ENCODE assay signal across 8 cellular contexts in the genomic region with DNA sequence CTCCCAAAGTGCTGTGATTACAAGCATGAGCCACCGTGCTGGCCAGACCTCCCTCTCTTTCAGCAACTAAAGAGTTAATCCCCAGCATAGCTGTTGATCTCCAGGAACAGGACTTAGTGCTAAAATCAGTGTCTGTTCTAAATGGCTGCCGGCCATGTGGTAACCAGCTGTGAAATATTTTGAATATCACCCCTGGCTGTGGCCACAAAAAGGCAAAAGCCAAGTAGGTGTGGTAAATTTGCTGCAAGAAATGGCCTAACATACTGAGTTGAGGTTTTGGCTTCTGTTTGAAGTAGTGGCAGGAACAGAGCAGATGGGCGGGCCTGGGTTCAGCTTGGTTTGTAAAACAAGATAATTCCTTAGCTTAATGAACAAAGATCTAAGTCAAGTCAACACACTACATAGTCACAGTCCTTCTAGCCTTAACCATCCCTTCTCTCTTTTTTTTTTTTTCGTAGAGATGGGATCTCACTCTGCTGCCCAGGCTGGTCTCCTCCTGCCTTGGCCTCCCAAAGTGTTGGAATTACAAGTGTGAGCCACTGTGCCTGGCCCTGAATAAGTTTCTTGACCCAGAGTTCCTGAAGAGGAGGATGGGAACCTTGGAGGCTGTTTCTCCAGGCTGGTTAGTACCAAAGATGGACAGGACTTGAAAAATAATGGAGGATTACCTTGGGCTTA. TPM values are rescaled to one million over a fixed set of nuclear protein-coding genes. Genes with fewer than 3 reads are reported as not detected.
DNase-seq lines count a peak whose midpoint lies in the region; ATAC-seq and TF ChIP-seq lines count a peak whose summit lies in the region.

No MANE protein-coding gene starts in this region.

- H3K36me3 ChIP-seq in endodermal cell (ENCODE audit: control insufficient read depth, insufficient read depth, low read length) = no peaks in the 10 kb centered on the region

- no peak overlapping the region for H3K4me3 ChIP-seq in AG04450 (ENCODE audit: low read depth, low read length)
- H3K4me3 ChIP-seq in endodermal cell (ENCODE audit: low read length) = no peak overlapping the region

- H3K9ac ChIP-seq in endodermal cell (ENCODE audit: extremely low read depth, low read length, poor library complexity, severe bottlenecking) = no peak overlapping the region

- POLR2A ChIA-PET in AG04450 (lab: Yijun Ruan, JAX) = interaction anchor here (0.6 to 1.0 kb wide), 3 partner anchors 44 to 88 kb away, joined by 4 to 6 read pairs (median 5); partner anchors contain the start of gene ZCWPW1

- no peaks in the 10 kb centered on the region for H3K27me3 Mint-ChIP-seq in endodermal cell (ENCODE audit: insufficient read depth)
- no peaks in the 10 kb centered on the region for H3K27me3 Mint-ChIP-seq in Calu3 (ENCODE audit: unreplicated experiment)

- H3K36me3 Mint-ChIP-seq in endodermal cell (ENCODE audit: low read depth) (no peaks in the 10 kb centered on the region), Calu3 (ENCODE audit: insufficient read depth, unreplicated experiment) (no peaks in the 10 kb centered on the region)

- H3K27me3 ChIP-seq in AG04450 (ENCODE audit: control insufficient read depth, insufficient read depth, low read length) (no peaks in the 10 kb centered on the region), endodermal cell (ENCODE audit: control insufficient read depth, insufficient read depth, low read length, poor library complexity, severe bottlenecking) (no peaks in the 10 kb centered on the region)

- H3K4me1 ChIP-seq in endodermal cell (ENCODE audit: control insufficient read depth, insufficient read depth, low read length) = no peaks in the 10 kb centered on the region

- WGBS in endodermal cell (ENCODE audit: insufficient coverage in 1 of 2, insufficient read length in 1 of 2), 2 experiments = 48 to 67% methylated on average over 3 to 4 of the region's 4 CpGs

- no TSS peak for BruUV-seq in Calu3 (replicated peaks; lab: Mats Ljungman, UMichigan)

- peak; percentile 64 for DNase-seq in AG04450 (ENCODE audit: low read depth, low spot score)
- DNase-seq in T1000 (lab: John Stamatoyannopoulos, UW) = peak; percentile 24
- DNase-seq in endodermal cell = peak; percentile 81
- peak; percentile 84 for DNase-seq in renal cortical epithelial cell (ENCODE audit: low read depth)
- DNase-seq in NCI-H446 treated with DMSO at 0.1 percent for 48 hours (lab: John Stamatoyannopoulos, UW) = no peak
- no peak for DNase-seq in Calu3
- no peak for DNase-seq in cerebellar nuclear complex (lab: John Stamatoyannopoulos, UW)

- CTCF ChIA-PET in AG04450 (lab: Charles Lee) (interaction anchor here (0.6 to 1.3 kb wide), 5 partner anchors 12 to 190 kb away, joined by 3 to 8 read pairs (median 4); partner anchors contain the start of gene POP7), Calu3 (lab: Charles Lee) (interaction anchor here (0.7 to 0.9 kb wide), 2 partner anchors 26 to 60 kb away, joined by 3 read pairs; no protein-coding TSS in a partner anchor)

- H3K4me3 Mint-ChIP-seq in endodermal cell (no peak overlapping the region), Calu3 (ENCODE audit: low read depth, unreplicated experiment) (no peak overlapping the region)

- H3K9me3 Mint-ChIP-seq in endodermal cell (no peaks in the 10 kb centered on the region), Calu3 (ENCODE audit: low read depth, unreplicated experiment) (no peaks in the 10 kb centered on the region)

- intact Hi-C loops in Calu3 (cut with micrococcal nuclease; ENCODE audit: unreplicated experiment) = no loop called here

- H3K4me1 Mint-ChIP-seq in endodermal cell (peaks cover 5% of the 10 kb centered on the region), Calu3 (ENCODE audit: low read depth, unreplicated experiment) (no peaks in the 10 kb centered on the region)

- ATAC-seq in GM21423 (IDR thresholded peaks at IDR 0.05; ENCODE audit: unreplicated experiment) = peak; percentile 73

- H3K27ac ChIP-seq in AG04450 (ENCODE audit: low read depth, low read length) (no peak overlapping the region), endodermal cell (ENCODE audit: low read depth, low read length) (no peak overlapping the region)

- H3K27ac Mint-ChIP-seq in endodermal cell (peak overlapping the region; percentile 78), Calu3 (ENCODE audit: unreplicated experiment) (no peak overlapping the region)

- H3K9me3 ChIP-seq in AG04450 (ENCODE audit: control insufficient read depth, insufficient read depth, low read length) (no peaks in the 10 kb centered on the region), endodermal cell (ENCODE audit: control insufficient read depth, low read length) (no peaks in the 10 kb centered on the region)

- TF ChIP-seq CTCF in AG04450 (IDR thresholded peaks at IDR 0.05; ENCODE audit: low read depth, low read length) (no peak), endodermal cell (conservative IDR thresholded peaks at IDR 0.05) (no peak), Calu3 (IDR thresholded peaks at IDR 0.05; ENCODE audit: unreplicated experiment) (no peak)

RNA-seq across cellular contexts. Expression of gene AGFG2, which starts 22.7 kb away (rescaled TPM):
- polyA plus RNA-seq in AG04450 (2011; rRNA removed) = 5.7 and 6.4 TPM in 2 replicates
- 5.0 and 6.1 TPM in 2 replicates for polyA minus RNA-seq in AG04450 (2011; rRNA and poly(A)+ RNA removed)
- total RNA-seq in endodermal cell (10 to 100 TPM in 1 of 2 donors, 1 to 10 TPM in 1; 8.5 to 28.9 TPM), renal cortical epithelial cell (4.2 and 8.2 TPM in 2 replicates), Calu3 (2022) (45.6 and 63.1 TPM in 2 replicates)
- polyA plus RNA-seq in endodermal cell (2013, experiment 1 of 2) = 6.1 TPM
- 11.2 TPM for polyA plus RNA-seq in endodermal cell (2013, experiment 2 of 2)

RNA-seq across cellular contexts. Expression of gene NYAP1, which starts 32.5 kb away (rescaled TPM):
- polyA plus RNA-seq in AG04450 (2011; rRNA removed) = 0.35 and 0.38 TPM in 2 replicates
- polyA minus RNA-seq in AG04450 (2011; rRNA and poly(A)+ RNA removed) = 0.14 and 0.17 TPM in 2 replicates
- 1 to 10 TPM; 7.9 to 9.3 TPM for total RNA-seq in endodermal cell
- 10.5 TPM for polyA plus RNA-seq in endodermal cell (2013, experiment 1 of 2)
- polyA plus RNA-seq in endodermal cell (2013, experiment 2 of 2) = 11.1 TPM
- total RNA-seq in renal cortical epithelial cell = 0.20 TPM in 1 of 2 replicates, not detected in the other
- total RNA-seq in Calu3 (2022) = 0.38 and 0.39 TPM in 2 replicates

RNA-seq across cellular contexts. Expression of gene TSC22D4, which starts 37.3 kb away (rescaled TPM):
- 10.2 and 11.3 TPM in 2 replicates for polyA plus RNA-seq in AG04450 (2011; rRNA removed)
- polyA minus RNA-seq in AG04450 (2011; rRNA and poly(A)+ RNA removed) = 9.5 and 10.8 TPM in 2 replicates
- total RNA-seq in endodermal cell (10 to 100 TPM; 30.9 to 35.2 TPM), renal cortical epithelial cell (14.6 and 25.2 TPM in 2 replicates), Calu3 (2022) (24.4 and 27.3 TPM in 2 replicates)
- 23.5 TPM for polyA plus RNA-seq in endodermal cell (2013, experiment 1 of 2)
- polyA plus RNA-seq in endodermal cell (2013, experiment 2 of 2) = 25.1 TPM

RNA-seq across cellular contexts. Expression of gene SPACDR, which starts 52.2 kb away (rescaled TPM):
- polyA plus RNA-seq in AG04450 (2011; rRNA removed) = 0.76 and 1.3 TPM in 2 replicates
- polyA minus RNA-seq in AG04450 (2011; rRNA and poly(A)+ RNA removed) = 0.32 and 0.43 TPM in 2 replicates
- total RNA-seq in endodermal cell = 1 to 10 TPM; 1.3 to 1.5 TPM
- polyA plus RNA-seq in endodermal cell (2013, experiment 1 of 2) = 1.4 TPM
- 0.83 TPM for polyA plus RNA-seq in endodermal cell (2013, experiment 2 of 2)
- not detected in 2 replicates for total RNA-seq in renal cortical epithelial cell
- total RNA-seq in Calu3 (2022) = 4.5 and 9.1 TPM in 2 replicates

RNA-seq across cellular contexts. Expression of gene SAP25, which starts 57.4 kb away (rescaled TPM):
- not detected in 2 replicates for polyA plus RNA-seq in AG04450 (2011; rRNA removed)
- polyA minus RNA-seq in AG04450 (2011; rRNA and poly(A)+ RNA removed) = not detected in 2 replicates
- total RNA-seq in endodermal cell = 1 to 10 TPM; 5.8 to 6.3 TPM
- 5.6 TPM for polyA plus RNA-seq in endodermal cell (2013, experiment 1 of 2)
- 4.6 TPM for polyA plus RNA-seq in endodermal cell (2013, experiment 2 of 2)
- not detected in 2 replicates for total RNA-seq in renal cortical epithelial cell
- total RNA-seq in Calu3 (2022) = 3.1 and 3.2 TPM in 2 replicates

Comparison
In these comparisons a context has a peak if more than half of its experiments do, and no peak if none do; other contexts are left out.
1. DNase-seq: peak in AG04450 (single experiment), T1000 (single experiment), endodermal cell (single experiment) and renal cortical epithelial cell (single experiment); none in NCI-H446 treated with DMSO at 0.1 percent for 48 hours (single experiment), Calu3 (single experiment) and cerebellar nuclear complex (0 of 2).